ENCODE assay signal across 17 cellular contexts in the genomic region with DNA sequence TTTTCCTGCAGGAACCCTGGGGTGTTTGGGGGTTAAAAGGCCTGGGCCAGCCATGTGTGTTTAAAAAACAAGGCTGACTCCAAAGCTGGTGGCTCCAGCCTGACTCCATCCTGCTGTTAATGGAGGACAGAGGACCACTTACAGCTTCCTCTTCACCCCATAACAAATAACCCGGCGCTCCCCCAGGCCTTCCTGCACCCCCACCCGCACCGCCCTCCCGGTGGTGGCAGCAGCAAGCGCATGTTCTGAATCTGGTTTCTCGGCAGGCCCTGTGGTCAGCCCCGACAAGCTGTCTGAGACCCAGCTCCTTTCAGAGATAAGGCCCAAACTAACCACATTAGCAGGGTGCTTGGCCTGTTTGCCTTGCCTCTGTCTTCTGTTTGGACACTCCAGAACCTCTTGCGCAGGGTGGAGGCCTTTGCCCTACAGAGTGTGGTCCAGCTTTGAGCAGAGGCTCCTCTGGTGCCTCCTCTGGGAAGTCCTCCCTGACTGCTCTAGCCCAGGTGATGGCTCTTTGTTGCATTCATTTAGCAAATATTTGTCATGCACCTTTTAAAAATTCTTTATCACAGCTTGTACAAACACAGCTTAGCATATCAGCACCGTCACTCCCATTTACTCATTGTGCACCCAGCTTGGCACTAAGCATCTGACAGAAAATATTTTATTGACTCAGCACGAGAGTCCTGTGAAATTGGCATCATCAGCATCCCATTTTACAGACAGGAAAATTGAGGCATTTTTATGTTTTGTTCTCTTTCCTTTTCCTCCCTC.
DNase-seq lines count a peak whose midpoint lies in the region; ATAC-seq, FAIRE-seq and TF ChIP-seq lines count a peak whose summit lies in the region.
"Had no signal": no experiment of that assay in that cellular context is flagged by ENCODE, and none has a peak within 500 bp of the region (broad histone marks: within the 10 kb centered on the region; RNA-seq: fewer than 3 reads in every experiment).

No MANE protein-coding gene starts in this region.

- H3K36me3 ChIP-seq in PC-9 (ENCODE audit: low read depth) (no peaks in the 10 kb centered on the region), endothelial cell of umbilical vein (ENCODE audit: control insufficient read depth in 2 of 2, extremely low read depth in 1 of 2, insufficient read depth in 2 of 2, low read length in 2 of 2) (no peaks in the 10 kb centered on the region)
- H3K36me3 ChIP-seq in naive thymus-derived CD4-positive, alpha-beta T cell (ENCODE audit: control insufficient read depth in 2 of 3, insufficient read depth in 3 of 3, low read length in 3 of 3): no peaks in the 10 kb centered on the region
- H3K36me3 ChIP-seq: breast epithelium, Peyer's patch had no signal

- H3K27ac ChIP-seq in PC-9: no peak overlapping the region
- no peak overlapping the region for H3K27ac ChIP-seq in endothelial cell of umbilical vein (ENCODE audit: insufficient read depth, low read depth, low read length)
- no peak overlapping the region for H3K27ac ChIP-seq in naive thymus-derived CD4-positive, alpha-beta T cell (ENCODE audit: low read depth, low read length)
- H3K27ac ChIP-seq: breast epithelium, Peyer's patch had no signal

- H3K27ac Mint-ChIP-seq in naive thymus-derived CD4-positive, alpha-beta T cell: peak overlapping the region in 1 of 9 donors; percentile 26
- H3K27ac Mint-ChIP-seq: activated CD4-positive, alpha-beta T cell treated with anti-CD3 and anti-CD28 coated beads, Interleukin-2, amount 10 ng/mL, durations not matched to agents 7 days and 5 days; CD4-positive, CD25-positive, alpha-beta regulatory T cell; T-helper 1 cell treated with Interleukin-12 subunit alpha and Interleukin-12 subunit beta and Interleukin-4 antibody, amounts not matched to agents 30 μg/mL and 1 μg/mL, for 36 hours had no signal

- no peaks in the 10 kb centered on the region for H3K36me3 Mint-ChIP-seq in naive thymus-derived CD4-positive, alpha-beta T cell
- H3K36me3 Mint-ChIP-seq: CD4-positive, CD25-positive, alpha-beta regulatory T cell had no signal

- H3K4me3 ChIP-seq in PC-9 (no peak overlapping the region), endothelial cell of umbilical vein (replicated peaks in 1 of 3; ENCODE audit: insufficient read depth in 1 of 3, low read depth in 1 of 3, low read length in 3 of 3) (no peak overlapping the region)
- H3K4me3 ChIP-seq in naive thymus-derived CD4-positive, alpha-beta T cell (ENCODE audit: low read length): no peak overlapping the region
- H3K4me3 ChIP-seq: breast epithelium, Peyer's patch had no signal

- no peaks in the 10 kb centered on the region for H3K9me2 ChIP-seq in PC-9 (ENCODE audit: insufficient read depth)

- no TSS peak for BruUV-seq in PC-9 (replicated peaks; lab: Mats Ljungman, UMichigan)
- no TSS peak for BruUV-seq in endothelial cell of umbilical vein (replicated peaks; lab: Mats Ljungman, UMichigan)

- H3K79me2 ChIP-seq in PC-9 (ENCODE audit: low read depth): no peaks in the 10 kb centered on the region
- H3K79me2 ChIP-seq in endothelial cell of umbilical vein (ENCODE audit: control insufficient read depth, insufficient read depth, low read length): no peaks in the 10 kb centered on the region

- peak overlapping the region; percentile 6; the same call in 1 of the 2 replicates for H3K4me2 ChIP-seq in PC-9
- no peak overlapping the region for H3K4me2 ChIP-seq in endothelial cell of umbilical vein (ENCODE audit: insufficient read depth, low read length)

- H2AFZ ChIP-seq in PC-9: no peak overlapping the region
- H2AFZ ChIP-seq in endothelial cell of umbilical vein (ENCODE audit: low read depth, low read length): peak overlapping the region; percentile 18

- no peaks in the 10 kb centered on the region for H3F3A ChIP-seq in PC-9 (ENCODE audit: insufficient read depth, low read depth)

- peaks cover 0 to 6% (median 4%) of the 10 kb centered on the region in 5 donors for H3K27me3 Mint-ChIP-seq in naive thymus-derived CD4-positive, alpha-beta T cell
- H3K27me3 Mint-ChIP-seq: activated CD4-positive, alpha-beta T cell treated with anti-CD3 and anti-CD28 coated beads, Interleukin-2, amount 10 ng/mL, durations not matched to agents 7 days and 5 days had no signal

- no peak for TF ChIP-seq POLR2A in endothelial cell of umbilical vein (IDR thresholded peaks at IDR 0.05; ENCODE audit: low read depth, low read length)

- no peaks in the 10 kb centered on the region for H3K9me1 ChIP-seq in endothelial cell of umbilical vein (replicated peaks; ENCODE audit: control insufficient read depth, extremely low read depth, insufficient read depth, low read length)

- H3K9me3 ChIP-seq in PC-9 (ENCODE audit: insufficient read depth, low read depth) (no peaks in the 10 kb centered on the region), endothelial cell of umbilical vein (replicated peaks; ENCODE audit: control insufficient read depth, insufficient read depth, low read length) (no peaks in the 10 kb centered on the region)
- no peaks in the 10 kb centered on the region for H3K9me3 ChIP-seq in naive thymus-derived CD4-positive, alpha-beta T cell (ENCODE audit: control insufficient read depth in 2 of 3, low read length in 3 of 3)
- H3K9me3 ChIP-seq: breast epithelium, Peyer's patch had no signal

- peak; percentile 29 for ATAC-seq in naive thymus-derived CD4-positive, alpha-beta T cell
- no peak for ATAC-seq in HG03432 (IDR thresholded peaks at IDR 0.05; ENCODE audit: unreplicated experiment)

- TF ChIP-seq CTCF in PC-9 (conservative IDR thresholded peaks at IDR 0.05) (no peak), endothelial cell of umbilical vein (IDR thresholded peaks at IDR 0.05; ENCODE audit: extremely low read depth in 1 of 2, insufficient read depth in 1 of 2, low read depth in 1 of 2, low read length in 2 of 2) (no peak)

- H3K4me1 ChIP-seq in PC-9 (replicated peaks; ENCODE audit: insufficient read depth) (peaks cover 6% of the 10 kb centered on the region; the same call in 1 of the 2 replicates), endothelial cell of umbilical vein (ENCODE audit: control insufficient read depth, extremely low read depth, insufficient read depth, low read length) (peaks cover 15% of the 10 kb centered on the region)
- H3K4me1 ChIP-seq in naive thymus-derived CD4-positive, alpha-beta T cell (ENCODE audit: control insufficient read depth in 2 of 2, insufficient read depth in 2 of 2, low read length in 2 of 2): no peaks in the 10 kb centered on the region
- H3K4me1 ChIP-seq: breast epithelium had no signal

- peak; percentile 47 for FAIRE-seq in endothelial cell of umbilical vein (lab: Jason Lieb, UNC)
- FAIRE-seq: endometrium had no signal

- intact Hi-C loops in PC-9 (cut with micrococcal nuclease; ENCODE audit: unreplicated experiment) (no loop called here), endothelial cell of umbilical vein (cut with micrococcal nuclease) (no loop called here)
- intact Hi-C loops in naive thymus-derived CD4-positive, alpha-beta T cell (cut with micrococcal nuclease): no loop called here

- H3K9me3 Mint-ChIP-seq in naive thymus-derived CD4-positive, alpha-beta T cell: peaks cover 0 to 1% (median 0%) of the 10 kb centered on the region in 11 donors
- H3K9me3 Mint-ChIP-seq: activated CD4-positive, alpha-beta T cell treated with anti-CD3 and anti-CD28 coated beads, Interleukin-2, amount 10 ng/mL, durations not matched to agents 7 days and 5 days; CD4-positive, CD25-positive, alpha-beta regulatory T cell; neural crest cell; T-helper 1 cell treated with Interleukin-12 subunit alpha and Interleukin-12 subunit beta and Interleukin-4 antibody, amounts not matched to agents 30 μg/mL and 1 μg/mL, for 36 hours had no signal

- no peak overlapping the region for H3K4me3 Mint-ChIP-seq in naive thymus-derived CD4-positive, alpha-beta T cell
- H3K4me3 Mint-ChIP-seq: activated CD4-positive, alpha-beta T cell treated with anti-CD3 and anti-CD28 coated beads, Interleukin-2, amount 10 ng/mL, durations not matched to agents 7 days and 5 days; CD4-positive, CD25-positive, alpha-beta regulatory T cell; neural crest cell; T-helper 1 cell treated with Interleukin-12 subunit alpha and Interleukin-12 subunit beta and Interleukin-4 antibody, amounts not matched to agents 30 μg/mL and 1 μg/mL, for 36 hours had no signal

- H3K27me3 ChIP-seq in PC-9 (ENCODE audit: insufficient read depth, low read depth) (no peaks in the 10 kb centered on the region), endothelial cell of umbilical vein (ENCODE audit: control insufficient read depth in 2 of 2, insufficient read depth in 2 of 2, low read length in 2 of 2) (no peaks in the 10 kb centered on the region)
- H3K27me3 ChIP-seq in naive thymus-derived CD4-positive, alpha-beta T cell (ENCODE audit: control insufficient read depth in 2 of 2, insufficient read depth in 2 of 2, low read length in 2 of 2): no peaks in the 10 kb centered on the region
- H3K27me3 ChIP-seq: breast epithelium, Peyer's patch had no signal

- CTCF ChIA-PET in PC-9 (lab: Charles Lee): no interaction called here
- CTCF ChIA-PET in endothelial cell of umbilical vein (lab: Charles Lee): interaction anchor here (0.8 to 2.1 kb wide), 8 partner anchors 10 to 400 kb away, joined by 3 to 8 read pairs (median 5); no protein-coding TSS in a partner anchor
- CTCF ChIA-PET in naive thymus-derived CD4-positive, alpha-beta T cell (lab: Charles Lee): interaction anchor here (0.7 kb wide), 1 partner anchor 37 kb away, joined by 4 read pairs; no protein-coding TSS in a partner anchor

- POLR2A ChIA-PET in PC-9 (lab: Charles Lee; ENCODE audit: unreplicated experiment) (no interaction called here), endothelial cell of umbilical vein (lab: Charles Lee) (no interaction called here)
- POLR2A ChIA-PET in naive thymus-derived CD4-positive, alpha-beta T cell (lab: Charles Lee): no interaction called here

- DNase-seq in ELF-1 (ENCODE audit: low read depth, low spot score): peak; percentile 39
- DNase-seq in PC-9: peak in 1 of 2 experiments; percentile 43
- no peak for DNase-seq in endothelial cell of umbilical vein (ENCODE audit: low read depth, low spot score)
- DNase-seq in naive thymus-derived CD4-positive, alpha-beta T cell: no peak
- DNase-seq in retina: no peak
- DNase-seq in EL: no peak
- DNase-seq in hypothalamus (lab: John Stamatoyannopoulos, UW): no peak
- DNase-seq: activated CD4-positive, alpha-beta T cell treated with anti-CD3 and anti-CD28 coated beads, Interleukin-2, amount 10 ng/mL, durations not matched to agents 7 days and 5 days; CD4-positive, CD25-positive, alpha-beta regulatory T cell; HCEC 1CT; left cardiac atrium; Peyer's patch had no signal

- no peak overlapping the region for H3K9ac ChIP-seq in endothelial cell of umbilical vein (replicated peaks; ENCODE audit: extremely low read depth, insufficient read depth, low read length)

- H4K20me1 ChIP-seq in PC-9 (ENCODE audit: insufficient read depth): no peaks in the 10 kb centered on the region
- H4K20me1 ChIP-seq in endothelial cell of umbilical vein (replicated peaks; ENCODE audit: control insufficient read depth, extremely low read depth, insufficient read depth, low read length): no peaks in the 10 kb centered on the region

- dilution Hi-C loops in endothelial cell of umbilical vein (cut with MboI; ENCODE audit: extremely low pct_ligation_motif_present, low sequenced_read_pairs): no loop called here

- H3K4me1 Mint-ChIP-seq in naive thymus-derived CD4-positive, alpha-beta T cell: peaks cover 0 to 15% (median 2%) of the 10 kb centered on the region in 7 donors

TF ChIP-seq in endothelial cell of umbilical vein, 7 proteins besides CTCF, POLR2A, EP300 and RAD21 (continues in another document):
- no peak for TF ChIP-seq GATA2 (IDR thresholded peaks at IDR 0.05; ENCODE audit: insufficient read depth, insufficient read length, low read depth, low read length)
